ENCODE assay signal across 16 cellular contexts in the genomic region with DNA sequence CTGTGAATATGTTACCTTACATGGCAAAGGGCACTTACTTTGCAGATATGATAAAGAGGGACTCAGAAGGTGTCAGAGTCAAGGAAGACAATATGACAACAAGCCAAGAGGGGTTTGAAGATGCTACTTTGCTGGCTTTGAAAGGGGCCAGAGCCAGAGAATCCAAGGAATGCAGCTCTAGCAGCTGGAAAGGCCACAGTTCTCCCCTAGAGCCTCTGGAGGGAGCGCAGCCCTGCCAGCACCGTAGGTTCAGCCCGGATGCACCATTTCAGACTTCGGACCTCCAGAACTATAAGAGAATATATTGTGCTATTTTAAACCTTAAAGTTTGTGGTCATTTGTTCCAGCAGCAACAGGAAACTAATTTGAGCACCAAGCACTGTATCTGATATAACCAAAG. TPM values are rescaled to one million over a fixed set of nuclear protein-coding genes. Genes with fewer than 3 reads are reported as not detected.
DNase-seq lines count a peak whose midpoint lies in the region; FAIRE-seq and TF ChIP-seq lines count a peak whose summit lies in the region.
"Had no signal": no experiment of that assay in that cellular context is flagged by ENCODE, and none has a peak within 500 bp of the region (broad histone marks: within the 10 kb centered on the region; RNA-seq: fewer than 3 reads in every experiment).

No MANE protein-coding gene starts in this region.

- H3K4ac ChIP-seq in H1 (replicated peaks; ENCODE audit: insufficient read length, low read depth, low read length) (no peak overlapping the region), mesendoderm (ENCODE audit: low read depth, low read length) (no peak overlapping the region)

- no peak for TF ChIP-seq POLR2A in H1 (IDR thresholded peaks at IDR 0.05; ENCODE audit: control extremely low read depth in 1 of 2, low read depth in 2 of 2, low read length in 2 of 2)

- no peak overlapping the region for H4K8ac ChIP-seq in H1 (ENCODE audit: extremely low read depth, insufficient read depth, low read length)
- no peak overlapping the region for H4K8ac ChIP-seq in mesendoderm (ENCODE audit: low read depth, low read length)

- intact Hi-C loops in Calu3 (cut with micrococcal nuclease; ENCODE audit: unreplicated experiment): no loop called here

- H2AK5ac ChIP-seq in H1 (ENCODE audit: low read depth, low read length): no peak overlapping the region
- no peak overlapping the region for H2AK5ac ChIP-seq in mesendoderm (ENCODE audit: low read length)

- no peaks in the 10 kb centered on the region for H3K4me1 Mint-ChIP-seq in Calu3 (ENCODE audit: low read depth, unreplicated experiment)
- H3K4me1 Mint-ChIP-seq: B cell, IgD-negative memory B cell had no signal

- no peaks in the 10 kb centered on the region for H4K20me1 ChIP-seq in H1 (replicated peaks in 1 of 2; ENCODE audit: control insufficient read depth in 1 of 2, insufficient read depth in 2 of 2, low read length in 2 of 2)

- TF ChIP-seq RAD21 in H1 (IDR thresholded peaks at IDR 0.05 in 1 of 2, conservative IDR thresholded peaks at IDR 0.05 in 1 of 2; ENCODE audit: low read depth in 2 of 2, low read length in 2 of 2): peak; percentile 25 to 40; a peak in 3 of 4 replicates

- no peaks in the 10 kb centered on the region for H3K23me2 ChIP-seq in H1 (ENCODE audit: low read depth, low read length)

- H2BK20ac ChIP-seq in H1 (ENCODE audit: low read length): no peak overlapping the region

- H3K36me3 ChIP-seq in H7 (replicated peaks; ENCODE audit: control insufficient read depth, insufficient read depth, low read length): no peaks in the 10 kb centered on the region
- no peaks in the 10 kb centered on the region for H3K36me3 ChIP-seq in H1 (ENCODE audit: control insufficient read depth in 2 of 4, insufficient read depth in 4 of 4, low read length in 3 of 4)
- no peaks in the 10 kb centered on the region for H3K36me3 ChIP-seq in mesendoderm (ENCODE audit: control insufficient read depth, insufficient read depth, low read length)
- no peaks in the 10 kb centered on the region for H3K36me3 ChIP-seq in MG63

- H4K91ac ChIP-seq in H1 (replicated peaks; ENCODE audit: insufficient read length, low read length): no peak overlapping the region

- no peak overlapping the region for H3K4me2 ChIP-seq in H1 (ENCODE audit: insufficient read depth in 1 of 2, low read depth in 2 of 2, low read length in 2 of 2)
- H3K4me2 ChIP-seq in mesendoderm (ENCODE audit: low read length): no peak overlapping the region

- peaks cover 57% of the 10 kb centered on the region for H3K27me3 Mint-ChIP-seq in Calu3 (ENCODE audit: unreplicated experiment)

- H3K23ac ChIP-seq in H1 (ENCODE audit: insufficient read length) (no peak overlapping the region), mesendoderm (ENCODE audit: low read length) (no peak overlapping the region)

- H3K4me1 ChIP-seq in H1 (replicated peaks in 1 of 4; ENCODE audit: control insufficient read depth in 3 of 4, insufficient read depth in 4 of 4, low read length in 3 of 4) (peaks cover 0 to 5% (median 0%) of the 10 kb centered on the region in 4 experiments; a peak in 1 of 7 replicates), mesendoderm (ENCODE audit: control insufficient read depth, low read depth, low read length) (no peaks in the 10 kb centered on the region)

- H2BK120ac ChIP-seq in H1 (replicated peaks; ENCODE audit: low read depth, low read length): no peak overlapping the region
- H2BK120ac ChIP-seq in mesendoderm (ENCODE audit: low read depth, low read length): no peak overlapping the region

- no peak overlapping the region for H3K14ac ChIP-seq in H1 (ENCODE audit: insufficient read length)

- H3K4me3 Mint-ChIP-seq in Calu3 (ENCODE audit: low read depth, unreplicated experiment): no peak overlapping the region
- H3K4me3 Mint-ChIP-seq: B cell; CD4-positive, alpha-beta T cell; IgD-negative memory B cell had no signal

- no peak overlapping the region for H3K27ac Mint-ChIP-seq in Calu3 (ENCODE audit: unreplicated experiment)
- H3K27ac Mint-ChIP-seq: B cell; CD4-positive, alpha-beta T cell; IgD-negative memory B cell had no signal

- H3K56ac ChIP-seq in H1 (replicated peaks; ENCODE audit: insufficient read length, low read depth, low read length): no peak overlapping the region
- no peak overlapping the region for H3K56ac ChIP-seq in mesendoderm (ENCODE audit: low read length)

- 87% methylated on average over 4 of the region's 4 CpGs; no CpG with 5 or more reads in 1 of the 2 experiments for WGBS in H1 (ENCODE audit: extremely low coverage in 1 of 2, insufficient coverage in 1 of 2, insufficient read length in 1 of 2, insufficient replicate concordance in 2 of 2, low coverage in 1 of 2, low lambda C conversion rate in 2 of 2, missing lambda C conversion rate in 1 of 2), 2 experiments
- no CpG with 5 or more reads among the region's 4 CpGs for WGBS in mesendoderm (ENCODE audit: extremely low coverage, insufficient coverage, low lambda C conversion rate)

- no peak for TF ChIP-seq EP300 in H1 (IDR thresholded peaks at IDR 0.05; ENCODE audit: borderline replicate concordance in 1 of 2, low read depth in 2 of 2, low read length in 2 of 2)

- POLR2A ChIA-PET in H1 (lab: Charles Lee; ENCODE audit: partially characterized antibody): no interaction called here

- H3K27me3 ChIP-seq in H7 (ENCODE audit: control insufficient read depth, insufficient read depth, low read length): no peaks in the 10 kb centered on the region
- no peaks in the 10 kb centered on the region for H3K27me3 ChIP-seq in H1 (replicated peaks in 1 of 4; ENCODE audit: control insufficient read depth in 3 of 4, extremely low read depth in 1 of 4, insufficient read depth in 3 of 4, low read length in 3 of 4)
- no peaks in the 10 kb centered on the region for H3K27me3 ChIP-seq in mesendoderm (ENCODE audit: insufficient read depth, low read length, poor library complexity)
- H3K27me3 ChIP-seq in MG63: no peaks in the 10 kb centered on the region

- H3K18ac ChIP-seq in H1 (ENCODE audit: extremely low read depth, low read length) (no peak overlapping the region), mesendoderm (ENCODE audit: low read length) (no peak overlapping the region)

- H3K9ac ChIP-seq in H1 (replicated peaks in 1 of 4; ENCODE audit: extremely low read depth in 1 of 4, low read depth in 3 of 4, low read length in 3 of 4): no peak overlapping the region
- no peak overlapping the region for H3K9ac ChIP-seq in mesendoderm (ENCODE audit: low read length)

- H3K79me2 ChIP-seq in H1 (ENCODE audit: control insufficient read depth in 1 of 2, insufficient read depth in 2 of 2, low read length in 2 of 2) (no peaks in the 10 kb centered on the region), mesendoderm (ENCODE audit: control insufficient read depth, insufficient read depth, low read length) (no peaks in the 10 kb centered on the region)

- H3K4me3 ChIP-seq in H7 (ENCODE audit: insufficient read depth, low read depth, low read length) (no peak overlapping the region), H1 (ENCODE audit: extremely low read depth in 1 of 4, insufficient read depth in 2 of 4, low read depth in 3 of 4, low read length in 4 of 4) (no peak overlapping the region), mesendoderm (ENCODE audit: low read length) (no peak overlapping the region), MG63 (no peak overlapping the region)

- no peak overlapping the region for H2BK15ac ChIP-seq in H1 (ENCODE audit: low read length)
- H2BK15ac ChIP-seq in mesendoderm (replicated peaks; ENCODE audit: low read depth): no peak overlapping the region

- no peaks in the 10 kb centered on the region for H3K36me3 Mint-ChIP-seq in Calu3 (ENCODE audit: insufficient read depth, unreplicated experiment)

- H3K9me3 Mint-ChIP-seq in Calu3 (ENCODE audit: low read depth, unreplicated experiment): no peaks in the 10 kb centered on the region
- H3K9me3 Mint-ChIP-seq: CD4-positive, alpha-beta T cell had no signal

- no peak overlapping the region for H2BK12ac ChIP-seq in H1 (ENCODE audit: low read depth, low read length)

- H4K5ac ChIP-seq in H1 (ENCODE audit: insufficient read length, low read depth, low read length) (no peak overlapping the region), mesendoderm (ENCODE audit: low read length) (no peak overlapping the region)

- no peak overlapping the region for H2BK5ac ChIP-seq in H1 (ENCODE audit: low read depth, low read length)
- H2BK5ac ChIP-seq in mesendoderm (ENCODE audit: low read length): no peak overlapping the region

- DNase-seq in H7: peak; percentile 39
- no peak for DNase-seq in H1 (ENCODE audit: low read depth in 1 of 2, low spot score in 2 of 2)
- DNase-seq in mesendoderm: peak; percentile 49
- DNase-seq in NCI-H2029 treated with DMSO at 0.1 percent for 48 hours (lab: John Stamatoyannopoulos, UW): no peak
- DNase-seq in MG63: no peak
- DNase-seq in HT-29 (ENCODE audit: low spot score): no peak
- no peak for DNase-seq in Calu3
- DNase-seq: C1 segment of cervical spinal cord; CD4-positive, alpha-beta T cell; DMS79; GOT3 had no signal

- no peak overlapping the region for H2AFZ ChIP-seq in H1 (ENCODE audit: low read length)

- FAIRE-seq in H1 (lab: Jason Lieb, UNC): no peak
- FAIRE-seq: A204.1, G401.6, GM12891 had no signal

- BruUV-seq in Calu3 (replicated peaks; lab: Mats Ljungman, UMichigan): no TSS peak

- CTCF ChIA-PET in H1 (lab: Charles Lee; ENCODE audit: partially characterized antibody): interaction anchor here (0.9 to 1.6 kb wide), 5 partner anchors 10 to 151 kb away, joined by 3 to 4 read pairs (median 3); no protein-coding TSS in a partner anchor
- CTCF ChIA-PET in Calu3 (lab: Charles Lee): no interaction called here

- H3K9me3 ChIP-seq in H1 (ENCODE audit: insufficient read depth in 2 of 2, low read depth in 1 of 2, low read length in 1 of 2): no peaks in the 10 kb centered on the region
- H3K9me3 ChIP-seq in MG63: no peaks in the 10 kb centered on the region

- TF ChIP-seq CTCF in H1 (IDR thresholded peaks at IDR 0.05; ENCODE audit: control extremely low read depth in 1 of 3, insufficient read depth in 1 of 3, low read depth in 1 of 3, low read length in 3 of 3) (peak in 2 of 3 experiments; percentile 8 to 31; a peak in 2 of 4 replicates), Calu3 (IDR thresholded peaks at IDR 0.05; ENCODE audit: unreplicated experiment) (no peak)

- H3K79me1 ChIP-seq in H1 (ENCODE audit: low read depth, low read length) (no peaks in the 10 kb centered on the region), mesendoderm (ENCODE audit: low read length) (no peaks in the 10 kb centered on the region)

- no peak overlapping the region for H3K27ac ChIP-seq in H1 (ENCODE audit: low read depth, low read length)
- H3K27ac ChIP-seq in mesendoderm (ENCODE audit: low read depth, low read length): no peak overlapping the region

RNA-seq across cellular contexts. Expression of a gene that starts 32.9 kb away (rescaled TPM):
- total RNA-seq in H7 (2014; rRNA removed; shearing (Covaris generic)): 49.5 and 66.7 TPM in 2 replicates
- total RNA-seq in H1 (2021; fragmentation: NEBNext Ultra II Directional; extraction: Animal tissue kit (Norgen Biotek cat#: 25700)): 37.9 and 39.7 TPM in 2 replicates
- polyA plus RNA-seq in H1 (2011; rRNA removed): 41.9 and 43.6 TPM in 2 replicates
- 35.6 TPM for polyA plus RNA-seq in H1 (2011; cell fraction: cytosol; rRNA removed)
- polyA plus RNA-seq in H1 (2011; cell fraction: nucleus; rRNA removed): 75.7 TPM
- polyA plus RNA-seq in H1 (2012, experiment 1 of 2): 28.4 to 36.5 TPM (median 32.4 TPM) in 4 replicates
- 2.1 TPM for polyA plus RNA-seq in H1 (2012, experiment 2 of 2)
- polyA plus RNA-seq in H1 (2013, experiment 1 of 2): 38.2 TPM
- 31.7 TPM for polyA plus RNA-seq in H1 (2013, experiment 2 of 2)
- polyA minus RNA-seq in H1 (2011; rRNA and poly(A)+ RNA removed): 194 and 256 TPM in 2 replicates
- 50.1 TPM for polyA minus RNA-seq in H1 (2011; cell fraction: cytosol; rRNA and poly(A)+ RNA removed)
- polyA minus RNA-seq in H1 (2011; cell fraction: nucleus; rRNA and poly(A)+ RNA removed): 103 TPM
- polyA plus RNA-seq in mesendoderm (2013, experiment 1 of 2): 36.4 TPM
- 36.6 TPM for polyA plus RNA-seq in mesendoderm (2013, experiment 2 of 2)
- total RNA-seq in MG63 (2014; rRNA removed; shearing (Covaris generic); ENCODE audit: low replicate concordance): 30.4 and 32.6 TPM in 2 replicates
- total RNA-seq in HT-29 (2014; rRNA removed; shearing (Covaris generic)): 39.3 and 40.4 TPM in 2 replicates
- 32.2 and 33.5 TPM in 2 replicates for total RNA-seq in Calu3 (2022)

Comparison
In these comparisons a context has a peak if more than half of its experiments do, and no peak if none do; other contexts are left out.
1. DNase-seq: peak in H7 (single experiment) and mesendoderm (single experiment); none in H1 (0 of 2), NCI-H2029 treated with DMSO at 0.1 percent for 48 hours (single experiment), MG63 (single experiment), HT-29 (single experiment) and Calu3 (single experiment).